In the genomic region with DNA sequence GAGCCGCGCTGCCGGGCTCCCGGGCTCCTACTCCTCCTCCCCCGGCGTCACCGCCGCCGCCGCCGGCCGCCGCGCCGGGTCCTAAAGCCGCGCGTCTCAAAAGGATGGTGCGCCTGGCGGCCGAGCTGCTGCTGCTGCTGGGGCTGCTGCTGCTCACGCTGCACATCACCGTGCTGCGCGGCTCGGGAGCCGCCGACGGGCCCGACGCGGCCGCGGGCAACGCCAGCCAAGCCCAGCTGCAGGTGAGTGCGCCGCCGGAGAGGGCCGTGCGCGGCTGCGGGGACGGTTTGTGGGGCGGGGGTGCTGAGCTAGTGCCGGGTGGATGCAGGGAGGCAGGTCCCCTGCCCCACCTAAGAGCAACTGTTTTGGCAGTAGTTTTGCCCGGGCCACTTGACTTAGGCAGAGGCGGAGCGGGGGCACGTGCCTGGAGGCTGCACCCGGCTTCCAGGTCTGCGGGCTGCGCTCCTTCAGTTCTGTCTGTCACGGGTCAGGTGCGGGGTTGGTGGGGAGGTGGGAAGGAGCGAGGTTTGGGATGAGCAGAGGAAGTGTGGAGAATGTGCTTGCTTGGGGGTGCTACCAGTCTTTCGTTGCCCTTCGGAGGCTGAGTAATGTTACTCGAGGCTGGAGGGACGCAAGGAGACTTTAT, we compare ENCODE assay signal across 8 cellular contexts. TPM values are rescaled to one million over a fixed set of nuclear protein-coding genes. Genes with fewer than 3 reads are reported as not detected.
DNase-seq lines count a peak whose midpoint lies in the region; ATAC-seq and TF ChIP-seq lines count a peak whose summit lies in the region.

No MANE protein-coding gene starts in this region.

- TF ChIP-seq CTCF in epithelial cell of esophagus (IDR thresholded peaks at IDR 0.05; ENCODE audit: insufficient read depth, low read depth, low read length, missing control alignments) (peak; percentile 11), mucosa of descending colon (IDR thresholded peaks at IDR 0.05) (no peak)

- peak overlapping the region; percentile 34 for H3K4me3 ChIP-seq in epithelial cell of esophagus (ENCODE audit: low read length)
- H3K4me3 ChIP-seq in mucosa of descending colon = no peak overlapping the region

- H3K4me1 ChIP-seq in mucosa of descending colon (ENCODE audit: low read depth) = peaks cover 18% of the 10 kb centered on the region

- ATAC-seq in HG02885 (IDR thresholded peaks at IDR 0.05; ENCODE audit: poor library complexity, unreplicated experiment) = peak; percentile 92
- peak; percentile 87 for ATAC-seq in mucosa of descending colon

- DNase-seq in SIG-M5 treated with dmso at 0.1 percent for 504 hours (lab: John Stamatoyannopoulos, UW; ENCODE audit: unreplicated experiment) (peak; percentile 34), SIG-M5 (lab: John Stamatoyannopoulos, UW) (no peak), NCI-H2171 treated with DMSO at 0.1 percent for 48 hours (lab: John Stamatoyannopoulos, UW) (peak; percentile 78), epithelial cell of esophagus (ENCODE audit: low read depth) (peak; percentile 85), mucosa of descending colon (peak; percentile 55 to 72 (median 62))
- peak; percentile 83 for DNase-seq in activated CD8-positive, alpha-beta memory T cell treated with anti-CD3 and anti-CD28 coated beads for 24 hours
- DNase-seq in stimulated activated CD8-positive, alpha-beta memory T cell treated with anti-CD3 and anti-CD28 coated beads, Interleukin-7, amount 100 ng/mL, for 24 hours (ENCODE audit: low read depth) = peak; percentile 12

- H3K36me3 ChIP-seq in mucosa of descending colon (ENCODE audit: low read depth) = no peaks in the 10 kb centered on the region

- no peaks in the 10 kb centered on the region for H3K9me3 ChIP-seq in mucosa of descending colon

- intact Hi-C loops in mucosa of descending colon (cut with DNase I, micrococcal nuclease) = no loop called here

RNA-seq across cellular contexts. Expression of a gene that starts 0.7 kb away (rescaled TPM):
- total RNA-seq in mucosa of descending colon = under 1 TPM; 0.14 to 0.72 (median 0.66) TPM
